ENCODE assay signal across 1 cellular context in the genomic region with DNA sequence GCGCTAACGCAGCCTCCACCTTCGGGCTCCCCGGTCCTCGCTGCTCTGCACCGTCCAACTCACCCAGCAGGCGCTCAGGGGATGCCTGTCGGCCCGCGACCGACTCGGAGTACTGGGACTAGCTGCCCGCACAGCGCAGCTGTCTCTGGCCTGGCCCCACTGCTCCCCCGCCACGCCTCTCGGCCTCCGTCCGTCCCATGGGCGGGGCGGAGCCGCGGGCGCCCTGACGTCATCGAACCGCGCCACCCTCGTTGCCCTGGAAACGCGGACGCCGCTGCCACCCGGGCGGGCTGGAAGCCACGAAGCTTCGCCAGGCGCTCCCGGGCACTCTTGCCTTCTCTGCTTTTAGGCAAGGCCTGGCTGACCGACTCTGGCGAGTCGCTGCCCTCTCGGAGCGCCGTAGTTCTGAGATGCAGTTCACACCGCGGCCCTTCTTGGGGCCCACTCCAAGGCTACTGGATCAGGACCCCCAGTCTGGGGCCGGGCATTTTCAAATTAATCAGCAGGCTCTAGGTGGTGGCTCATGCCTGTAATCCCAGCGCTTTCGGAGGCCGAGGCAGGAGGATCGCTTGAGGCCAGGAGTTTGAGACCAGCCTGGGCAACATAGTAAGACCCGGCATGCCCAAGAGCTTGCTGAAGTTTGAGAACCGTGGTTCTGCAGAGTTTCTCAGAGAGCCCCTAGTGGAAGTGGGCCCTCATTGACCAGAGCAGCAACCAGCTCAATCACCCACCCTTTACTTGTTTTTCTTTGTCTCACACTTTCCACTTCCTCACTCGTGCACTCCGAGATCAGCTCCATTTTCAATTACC.
A peak's percentile ranks its signal among the peaks of the same experiment; 100 is the strongest.
TF ChIP-seq lines count a peak whose summit lies in the region.

No MANE protein-coding gene starts in this region.

TF ChIP-seq in HepG2, 621 proteins besides CTCF, POLR2A, EP300 and RAD21 (continues in another document):
- TF ChIP-seq E2F1 (CRISPR knock-in tag; IDR thresholded peaks at IDR 0.05) = 0 out of 2 replicates have a peak, but pooled peaks have one; percentile 35
- TF ChIP-seq, protein P1, sequence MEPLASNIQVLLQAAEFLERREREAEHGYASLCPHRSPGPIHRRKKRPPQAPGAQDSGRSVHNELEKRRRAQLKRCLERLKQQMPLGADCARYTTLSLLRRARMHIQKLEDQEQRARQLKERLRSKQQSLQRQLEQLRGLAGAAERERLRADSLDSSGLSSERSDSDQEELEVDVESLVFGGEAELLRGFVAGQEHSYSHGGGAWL (CRISPR knock-in tag; IDR thresholded peaks at IDR 0.05) = peak; percentile 40; the same call in 1 of the 2 replicates
- TF ChIP-seq, protein P2, sequence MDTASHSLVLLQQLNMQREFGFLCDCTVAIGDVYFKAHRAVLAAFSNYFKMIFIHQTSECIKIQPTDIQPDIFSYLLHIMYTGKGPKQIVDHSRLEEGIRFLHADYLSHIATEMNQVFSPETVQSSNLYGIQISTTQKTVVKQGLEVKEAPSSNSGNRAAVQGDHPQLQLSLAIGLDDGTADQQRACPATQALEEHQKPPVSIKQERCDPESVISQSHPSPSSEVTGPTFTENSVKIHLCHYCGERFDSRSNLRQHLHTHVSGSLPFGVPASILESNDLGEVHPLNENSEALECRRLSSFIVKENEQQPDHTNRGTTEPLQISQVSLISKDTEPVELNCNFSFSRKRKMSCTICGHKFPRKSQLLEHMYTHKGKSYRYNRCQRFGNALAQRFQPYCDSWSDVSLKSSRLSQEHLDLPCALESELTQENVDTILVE (CRISPR knock-in tag; IDR thresholded peaks at IDR 0.05) = 0 out of 2 replicates have a peak, but pooled peaks have one; percentile 40
- TF ChIP-seq ZNF12 (CRISPR knock-in tag; IDR thresholded peaks at IDR 0.05) = no peak
- TF ChIP-seq ZNF317 (CRISPR knock-in tag; IDR thresholded peaks at IDR 0.05) = 0 out of 2 replicates have a peak, but pooled peaks have one; percentile 44
- no peak for TF ChIP-seq GABPA (IDR thresholded peaks at IDR 0.05; ENCODE audit: low read depth, low read length)
- no peak for TF ChIP-seq GABPA (CRISPR knock-in tag; IDR thresholded peaks at IDR 0.05; ENCODE audit: low read depth)
- TF ChIP-seq TOPORS (CRISPR knock-in tag; IDR thresholded peaks at IDR 0.05) = no peak
- TF ChIP-seq CREB3 (CRISPR knock-in tag; IDR thresholded peaks at IDR 0.05) = no peak; the same call in 1 of the 2 replicates
- no peak for TF ChIP-seq NBN (conservative IDR thresholded peaks at IDR 0.05)
- TF ChIP-seq ELK4 (CRISPR knock-in tag; IDR thresholded peaks at IDR 0.05; ENCODE audit: borderline replicate concordance) = no peak
- TF ChIP-seq, protein P3, sequence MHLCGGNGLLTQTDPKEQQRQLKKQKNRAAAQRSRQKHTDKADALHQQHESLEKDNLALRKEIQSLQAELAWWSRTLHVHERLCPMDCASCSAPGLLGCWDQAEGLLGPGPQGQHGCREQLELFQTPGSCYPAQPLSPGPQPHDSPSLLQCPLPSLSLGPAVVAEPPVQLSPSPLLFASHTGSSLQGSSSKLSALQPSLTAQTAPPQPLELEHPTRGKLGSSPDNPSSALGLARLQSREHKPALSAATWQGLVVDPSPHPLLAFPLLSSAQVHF (CRISPR knock-in tag; IDR thresholded peaks at IDR 0.05) = no peak
- peak; percentile 44 for TF ChIP-seq HNRNPLL (IDR thresholded peaks at IDR 0.05; ENCODE audit: low read depth, low read length, poor library complexity, severe bottlenecking)
- no peak for TF ChIP-seq ZNF230 (CRISPR knock-in tag; IDR thresholded peaks at IDR 0.05)
- TF ChIP-seq, protein P4, sequence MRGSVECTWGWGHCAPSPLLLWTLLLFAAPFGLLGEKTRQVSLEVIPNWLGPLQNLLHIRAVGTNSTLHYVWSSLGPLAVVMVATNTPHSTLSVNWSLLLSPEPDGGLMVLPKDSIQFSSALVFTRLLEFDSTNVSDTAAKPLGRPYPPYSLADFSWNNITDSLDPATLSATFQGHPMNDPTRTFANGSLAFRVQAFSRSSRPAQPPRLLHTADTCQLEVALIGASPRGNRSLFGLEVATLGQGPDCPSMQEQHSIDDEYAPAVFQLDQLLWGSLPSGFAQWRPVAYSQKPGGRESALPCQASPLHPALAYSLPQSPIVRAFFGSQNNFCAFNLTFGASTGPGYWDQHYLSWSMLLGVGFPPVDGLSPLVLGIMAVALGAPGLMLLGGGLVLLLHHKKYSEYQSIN (CRISPR knock-in tag; IDR thresholded peaks at IDR 0.05; ENCODE audit: borderline replicate concordance) = no peak
- no peak for TF ChIP-seq ZNF337 (CRISPR knock-in tag; IDR thresholded peaks at IDR 0.05; ENCODE audit: borderline replicate concordance, low read depth)
- TF ChIP-seq PCBP2 (optimal IDR thresholded peaks at IDR 0.05; ENCODE audit: low read depth, low read length, poor library complexity, severe bottlenecking) = no peak
- peak; percentile 78 for TF ChIP-seq POLR2G (IDR thresholded peaks at IDR 0.05; ENCODE audit: low read depth, low read length)
- TF ChIP-seq THAP9 (CRISPR knock-in tag; IDR thresholded peaks at IDR 0.05; ENCODE audit: borderline replicate concordance) = peak; percentile 51; the same call in 1 of the 2 replicates
- TF ChIP-seq, protein P5, sequence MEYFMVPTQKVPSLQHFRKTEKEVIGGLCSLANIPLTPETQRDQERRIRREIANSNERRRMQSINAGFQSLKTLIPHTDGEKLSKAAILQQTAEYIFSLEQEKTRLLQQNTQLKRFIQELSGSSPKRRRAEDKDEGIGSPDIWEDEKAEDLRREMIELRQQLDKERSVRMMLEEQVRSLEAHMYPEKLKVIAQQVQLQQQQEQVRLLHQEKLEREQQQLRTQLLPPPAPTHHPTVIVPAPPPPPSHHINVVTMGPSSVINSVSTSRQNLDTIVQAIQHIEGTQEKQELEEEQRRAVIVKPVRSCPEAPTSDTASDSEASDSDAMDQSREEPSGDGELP (IDR thresholded peaks at IDR 0.05; ENCODE audit: borderline replicate concordance, low read depth) = peak; percentile 87; the same call in 1 of the 2 replicates
- TF ChIP-seq ZSCAN31 (CRISPR knock-in tag; IDR thresholded peaks at IDR 0.05; ENCODE audit: low read depth) = peak; percentile 85; the same call in 1 of the 2 replicates
- TF ChIP-seq ZNF143 (CRISPR knock-in tag; IDR thresholded peaks at IDR 0.05) = no peak
- no peak; the same call in 1 of the 2 replicates for TF ChIP-seq ZIK1 (CRISPR knock-in tag; IDR thresholded peaks at IDR 0.05; ENCODE audit: borderline replicate concordance, low read depth)
- no peak; the same call in 1 of the 2 replicates for TF ChIP-seq ZMYM3 (CRISPR knock-in tag; IDR thresholded peaks at IDR 0.05)
- TF ChIP-seq CCDC6 (CRISPR knock-in tag; IDR thresholded peaks at IDR 0.05) = no peak
- peak; percentile 94 for TF ChIP-seq CREM (IDR thresholded peaks at IDR 0.05)
- peak; percentile 86 for TF ChIP-seq CREM (CRISPR knock-in tag; IDR thresholded peaks at IDR 0.05)
- TF ChIP-seq SAFB2 (CRISPR knock-in tag; IDR thresholded peaks at IDR 0.05; ENCODE audit: borderline replicate concordance, low read depth) = peak; percentile 40; the same call in 1 of the 2 replicates
- peak; percentile 92 for TF ChIP-seq THAP11 (CRISPR knock-in tag; IDR thresholded peaks at IDR 0.05)
- TF ChIP-seq ELF1 (CRISPR knock-in tag; IDR thresholded peaks at IDR 0.05) = 0 out of 2 replicates have a peak, but pooled peaks have one; percentile 32
- TF ChIP-seq, protein P6, sequence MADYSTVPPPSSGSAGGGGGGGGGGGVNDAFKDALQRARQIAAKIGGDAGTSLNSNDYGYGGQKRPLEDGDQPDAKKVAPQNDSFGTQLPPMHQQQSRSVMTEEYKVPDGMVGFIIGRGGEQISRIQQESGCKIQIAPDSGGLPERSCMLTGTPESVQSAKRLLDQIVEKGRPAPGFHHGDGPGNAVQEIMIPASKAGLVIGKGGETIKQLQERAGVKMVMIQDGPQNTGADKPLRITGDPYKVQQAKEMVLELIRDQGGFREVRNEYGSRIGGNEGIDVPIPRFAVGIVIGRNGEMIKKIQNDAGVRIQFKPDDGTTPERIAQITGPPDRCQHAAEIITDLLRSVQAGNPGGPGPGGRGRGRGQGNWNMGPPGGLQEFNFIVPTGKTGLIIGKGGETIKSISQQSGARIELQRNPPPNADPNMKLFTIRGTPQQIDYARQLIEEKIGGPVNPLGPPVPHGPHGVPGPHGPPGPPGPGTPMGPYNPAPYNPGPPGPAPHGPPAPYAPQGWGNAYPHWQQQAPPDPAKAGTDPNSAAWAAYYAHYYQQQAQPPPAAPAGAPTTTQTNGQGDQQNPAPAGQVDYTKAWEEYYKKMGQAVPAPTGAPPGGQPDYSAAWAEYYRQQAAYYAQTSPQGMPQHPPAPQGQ (CRISPR knock-in tag; IDR thresholded peaks at IDR 0.05; ENCODE audit: borderline replicate concordance) = peak; percentile 76; the same call in 1 of the 2 replicates
- TF ChIP-seq, protein P7, sequence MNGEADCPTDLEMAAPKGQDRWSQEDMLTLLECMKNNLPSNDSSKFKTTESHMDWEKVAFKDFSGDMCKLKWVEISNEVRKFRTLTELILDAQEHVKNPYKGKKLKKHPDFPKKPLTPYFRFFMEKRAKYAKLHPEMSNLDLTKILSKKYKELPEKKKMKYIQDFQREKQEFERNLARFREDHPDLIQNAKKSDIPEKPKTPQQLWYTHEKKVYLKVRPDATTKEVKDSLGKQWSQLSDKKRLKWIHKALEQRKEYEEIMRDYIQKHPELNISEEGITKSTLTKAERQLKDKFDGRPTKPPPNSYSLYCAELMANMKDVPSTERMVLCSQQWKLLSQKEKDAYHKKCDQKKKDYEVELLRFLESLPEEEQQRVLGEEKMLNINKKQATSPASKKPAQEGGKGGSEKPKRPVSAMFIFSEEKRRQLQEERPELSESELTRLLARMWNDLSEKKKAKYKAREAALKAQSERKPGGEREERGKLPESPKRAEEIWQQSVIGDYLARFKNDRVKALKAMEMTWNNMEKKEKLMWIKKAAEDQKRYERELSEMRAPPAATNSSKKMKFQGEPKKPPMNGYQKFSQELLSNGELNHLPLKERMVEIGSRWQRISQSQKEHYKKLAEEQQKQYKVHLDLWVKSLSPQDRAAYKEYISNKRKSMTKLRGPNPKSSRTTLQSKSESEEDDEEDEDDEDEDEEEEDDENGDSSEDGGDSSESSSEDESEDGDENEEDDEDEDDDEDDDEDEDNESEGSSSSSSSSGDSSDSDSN (CRISPR knock-in tag; IDR thresholded peaks at IDR 0.05) = peak; percentile 48; the same call in 1 of the 2 replicates
- TF ChIP-seq CEBPB (IDR thresholded peaks at IDR 0.05; ENCODE audit: borderline replicate concordance, low read depth, low read length) = no peak
- no peak; the same call in 1 of the 2 replicates for TF ChIP-seq ZNF124 (CRISPR knock-in tag; IDR thresholded peaks at IDR 0.05)
- peak; percentile 94 for TF ChIP-seq KAT8 (CRISPR knock-in tag; IDR thresholded peaks at IDR 0.05)
- TF ChIP-seq DNMT3B (CRISPR knock-in tag; conservative IDR thresholded peaks at IDR 0.05) = no peak
- TF ChIP-seq ZBTB44 (CRISPR knock-in tag; IDR thresholded peaks at IDR 0.05) = 0 out of 2 replicates have a peak, but pooled peaks have one; percentile 15
- 0 out of 2 replicates have a peak, but pooled peaks have one; percentile 58 for TF ChIP-seq ZNF83 (CRISPR knock-in tag; IDR thresholded peaks at IDR 0.05; ENCODE audit: borderline replicate concordance)
